In genomic region chr7:11026452-11027359, GRCh38 we compare ENCODE assay signal across 2 cellular contexts.
TF ChIP-seq lines count a peak whose summit lies in the region.

No MANE protein-coding gene starts in this region.

TF ChIP-seq in IMR-90, 13 proteins besides CTCF, POLR2A, EP300 and RAD21 (continued from another document):
- TF ChIP-seq ELK1 (IDR thresholded peaks at IDR 0.05; ENCODE audit: borderline replicate concordance, low read depth, low read length) (no peak), NFE2L2 (IDR thresholded peaks at IDR 0.05; ENCODE audit: low read depth, low read length) (no peak), MAZ (IDR thresholded peaks at IDR 0.05; ENCODE audit: borderline replicate concordance, low read depth, low read length) (no peak), RCOR1 (IDR thresholded peaks at IDR 0.05; ENCODE audit: insufficient replicate concordance, low read length) (no peak), SMC3 (IDR thresholded peaks at IDR 0.05; ENCODE audit: low read depth, low read length) (no peak)
TF ChIP-seq in IMR-90: peak in this region for 0.

TF ChIP-seq in SK-N-SH treated with all-trans-retinoic acid at 6 μM for 48 hours, 23 proteins besides CTCF, POLR2A, EP300 and RAD21 (continued from another document):
- TF ChIP-seq TOX (CRISPR knock-in tag; IDR thresholded peaks at IDR 0.05; ENCODE audit: borderline replicate concordance) (no peak), BACH2 (CRISPR knock-in tag; IDR thresholded peaks at IDR 0.05; ENCODE audit: borderline replicate concordance) (no peak), ZFP30 (CRISPR knock-in tag; IDR thresholded peaks at IDR 0.05) (no peak), TSHZ2 (CRISPR knock-in tag; IDR thresholded peaks at IDR 0.05) (peak; percentile 93), PATZ1 (CRISPR knock-in tag; IDR thresholded peaks at IDR 0.05; ENCODE audit: borderline replicate concordance) (peak; percentile 42; the same call in 1 of the 2 replicates), CREB5 (CRISPR knock-in tag; IDR thresholded peaks at IDR 0.05; ENCODE audit: low read depth) (peak; percentile 67; the same call in 1 of the 2 replicates), ZC3H10 (CRISPR knock-in tag; IDR thresholded peaks at IDR 0.05) (0 out of 2 replicates have a peak, but pooled peaks have one; percentile 11), SNAI2 (CRISPR knock-in tag; IDR thresholded peaks at IDR 0.05) (peak; percentile 87), CSRNP3 (CRISPR knock-in tag; IDR thresholded peaks at IDR 0.05) (peak; percentile 85), ZFP3 (CRISPR knock-in tag; IDR thresholded peaks at IDR 0.05) (no peak)
